ENCODE assay signal across 8 cellular contexts in the genomic region with DNA sequence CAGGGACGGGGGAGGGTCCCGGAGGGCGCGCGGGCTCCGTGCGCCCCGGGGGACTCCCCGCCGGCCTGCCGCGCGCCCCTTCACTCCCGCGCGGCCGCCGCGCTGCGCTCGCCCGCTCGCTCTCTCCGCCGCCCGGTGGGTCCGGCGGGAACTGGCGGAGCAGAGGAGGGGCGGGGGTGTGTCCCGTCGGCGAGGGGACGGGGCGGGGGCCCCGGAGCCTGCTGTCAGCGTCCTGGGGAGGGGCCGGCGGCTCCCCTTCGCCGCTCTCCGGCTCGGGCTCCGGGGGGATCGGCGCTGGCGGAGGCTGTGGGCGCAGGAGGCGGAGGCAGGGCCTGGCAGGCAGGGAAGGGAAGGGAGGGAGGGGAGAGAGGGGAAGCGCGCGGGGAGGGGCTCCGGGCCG. TPM values are rescaled to one million over a fixed set of nuclear protein-coding genes. Genes with fewer than 3 reads are reported as not detected.
A peak's percentile ranks its signal among the peaks of the same experiment; 100 is the strongest.
DNase-seq lines count a peak whose midpoint lies in the region; ATAC-seq and TF ChIP-seq lines count a peak whose summit lies in the region.

A gene with protein sequence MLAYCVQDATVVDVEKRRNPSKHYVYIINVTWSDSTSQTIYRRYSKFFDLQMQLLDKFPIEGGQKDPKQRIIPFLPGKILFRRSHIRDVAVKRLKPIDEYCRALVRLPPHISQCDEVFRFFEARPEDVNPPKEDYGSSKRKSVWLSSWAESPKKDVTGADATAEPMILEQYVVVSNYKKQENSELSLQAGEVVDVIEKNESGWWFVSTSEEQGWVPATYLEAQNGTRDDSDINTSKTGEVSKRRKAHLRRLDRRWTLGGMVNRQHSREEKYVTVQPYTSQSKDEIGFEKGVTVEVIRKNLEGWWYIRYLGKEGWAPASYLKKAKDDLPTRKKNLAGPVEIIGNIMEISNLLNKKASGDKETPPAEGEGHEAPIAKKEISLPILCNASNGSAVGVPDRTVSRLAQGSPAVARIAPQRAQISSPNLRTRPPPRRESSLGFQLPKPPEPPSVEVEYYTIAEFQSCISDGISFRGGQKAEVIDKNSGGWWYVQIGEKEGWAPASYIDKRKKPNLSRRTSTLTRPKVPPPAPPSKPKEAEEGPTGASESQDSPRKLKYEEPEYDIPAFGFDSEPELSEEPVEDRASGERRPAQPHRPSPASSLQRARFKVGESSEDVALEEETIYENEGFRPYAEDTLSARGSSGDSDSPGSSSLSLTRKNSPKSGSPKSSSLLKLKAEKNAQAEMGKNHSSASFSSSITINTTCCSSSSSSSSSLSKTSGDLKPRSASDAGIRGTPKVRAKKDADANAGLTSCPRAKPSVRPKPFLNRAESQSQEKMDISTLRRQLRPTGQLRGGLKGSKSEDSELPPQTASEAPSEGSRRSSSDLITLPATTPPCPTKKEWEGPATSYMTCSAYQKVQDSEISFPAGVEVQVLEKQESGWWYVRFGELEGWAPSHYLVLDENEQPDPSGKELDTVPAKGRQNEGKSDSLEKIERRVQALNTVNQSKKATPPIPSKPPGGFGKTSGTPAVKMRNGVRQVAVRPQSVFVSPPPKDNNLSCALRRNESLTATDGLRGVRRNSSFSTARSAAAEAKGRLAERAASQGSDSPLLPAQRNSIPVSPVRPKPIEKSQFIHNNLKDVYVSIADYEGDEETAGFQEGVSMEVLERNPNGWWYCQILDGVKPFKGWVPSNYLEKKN (minus strand): TSS at position 153 of the 400 bp plus-strand sequence. CDS start 310 bp downstream, outside the sequence.

- H3K9me3 ChIP-seq in Panc1 (ENCODE audit: control insufficient read depth, insufficient read depth, low read depth, low read length): no peaks in the 10 kb centered on the region

- DNase-seq in GM13977 (ENCODE audit: low spot score) (peak; percentile 65), Panc1 (ENCODE audit: low read depth, low spot score) (no peak), brain microvascular endothelial cell (no peak), iPS-NIHi7 (ENCODE audit: extremely low spot score) (peak; percentile 73), NCI-H1048 (lab: John Stamatoyannopoulos, UW) (no peak), NCI-H2107 (lab: John Stamatoyannopoulos, UW) (no peak)
- DNase-seq in stimulated activated CD4-positive, alpha-beta T cell treated with anti-CD3 and anti-CD28 coated beads, Interleukin-2, amount 100 ng/mL, for 24 hours: peak; percentile 20 to 42

- peak within 1 kb of the TSS; percentile 7 for H3K27ac ChIP-seq in Panc1 (ENCODE audit: low read length)
- H3K27ac ChIP-seq in brain microvascular endothelial cell: no peak within 1 kb of the TSS

- POLR2A ChIA-PET in Panc1 (lab: Charles Lee): no interaction called here

- intact Hi-C loops in Panc1 (cut with micrococcal nuclease; ENCODE audit: unreplicated experiment): loop anchor here (10.0 kb wide), 1 partner anchor 91 kb away; no protein-coding TSS in a partner anchor

- H3K4me3 ChIP-seq in Panc1 (ENCODE audit: low read depth in 2 of 2, low read length in 2 of 2) (peak within 1 kb of the TSS; percentile 45 to 75), brain microvascular endothelial cell (ENCODE audit: low read depth, low read length) (peak within 1 kb of the TSS; percentile 73)

- H3K36me3 ChIP-seq in Panc1 (ENCODE audit: control insufficient read depth, insufficient read depth, low read length) (no peaks in the 10 kb centered on the region), brain microvascular endothelial cell (replicated peaks) (no peaks in the 10 kb centered on the region)

- ATAC-seq in Panc1 (peak; percentile 70), HG03095 (IDR thresholded peaks at IDR 0.05; ENCODE audit: unreplicated experiment) (no peak)

- CTCF ChIA-PET in Panc1 (lab: Charles Lee): no interaction called here

- peaks cover 27% of the 10 kb centered on the region for H3K4me1 ChIP-seq in Panc1 (ENCODE audit: control insufficient read depth, insufficient read depth, low read length)

- no peak for TF ChIP-seq CTCF in GM13977 (IDR thresholded peaks at IDR 0.05; ENCODE audit: extremely low read depth, insufficient read depth, missing control alignments)
- peak; percentile 65 for TF ChIP-seq CTCF in Panc1 (IDR thresholded peaks at IDR 0.05)
- TF ChIP-seq CTCF in brain microvascular endothelial cell (IDR thresholded peaks at IDR 0.05; ENCODE audit: low read depth, low read length, missing control alignments): no peak

- in situ Hi-C loops in GM13977 (cut with MboI; ENCODE audit: low pct_unique_long_range_greater_than_20kb, low sequenced_read_pairs, unreplicated experiment) (no loop called here), Panc1 (cut with HindIII; ENCODE audit: low pct_unique_long_range_greater_than_20kb, low sequenced_read_pairs) (no loop called here), brain microvascular endothelial cell (cut with HindIII; ENCODE audit: low pct_ligation_motif_present, low sequenced_read_pairs) (loop anchor here (25.0 kb wide), 1 partner anchor 143 kb away; no protein-coding TSS in a partner anchor)

- no TSS peak for BruUV-seq in Panc1 (replicated peaks; lab: Mats Ljungman, UMichigan)

- H3K27me3 ChIP-seq in Panc1 (ENCODE audit: control insufficient read depth, insufficient read depth, low read length) (no peaks in the 10 kb centered on the region), brain microvascular endothelial cell (replicated peaks) (no peaks in the 10 kb centered on the region)

RNA-seq across cellular contexts. Expression of the gene that starts here (rescaled TPM):
- total RNA-seq in Panc1 (2021; ENCODE audit: unreplicated experiment): 5.7 TPM
- 5.5 TPM for polyA plus RNA-seq in Panc1 (2012; ENCODE audit: insufficient read length)

Comparison
In these comparisons a context has a peak if more than half of its experiments do, and no peak if none do; other contexts are left out.
1. DNase-seq: peak in GM13977 (single experiment), iPS-NIHi7 (single experiment) and stimulated activated CD4-positive, alpha-beta T cell treated with anti-CD3 and anti-CD28 coated beads, Interleukin-2, amount 100 ng/mL, for 24 hours (2 of 2); none in Panc1 (single experiment), brain microvascular endothelial cell (single experiment), NCI-H1048 (single experiment) and NCI-H2107 (single experiment).